In genomic region chr16:1333854-1334719, GRCh38 we compare ENCODE assay signal across 11 cellular contexts. TPM values are rescaled to one million over a fixed set of nuclear protein-coding genes. Genes with fewer than 3 reads are reported as not detected.
DNase-seq lines count a peak whose midpoint lies in the region; ATAC-seq and TF ChIP-seq lines count a peak whose summit lies in the region.
"Had no signal": no experiment of that assay in that cellular context is flagged by ENCODE, and none has a peak within 500 bp of the region (broad histone marks: within the 10 kb centered on the region; RNA-seq: fewer than 3 reads in every experiment).

No MANE protein-coding gene starts in this region.

- H3K9me3 ChIP-seq in PC-3 (ENCODE audit: low read length) (no peaks in the 10 kb centered on the region), fibroblast of lung (ENCODE audit: control insufficient read depth, insufficient read depth, low read depth, low read length) (no peaks in the 10 kb centered on the region), prostate gland (no peaks in the 10 kb centered on the region), SJCRH30 (replicated peaks) (no peaks in the 10 kb centered on the region)

- H4K20me1 ChIP-seq in PC-3 (ENCODE audit: low read length) = no peaks in the 10 kb centered on the region
- H4K20me1 ChIP-seq in fibroblast of lung (ENCODE audit: control insufficient read depth, extremely low read depth, insufficient read depth, low read length) = no peaks in the 10 kb centered on the region

- H3K4me1 Mint-ChIP-seq in activated naive CD8-positive, alpha-beta T cell treated with anti-CD3 and anti-CD28 coated beads for 36 hours = peaks cover 16% of the 10 kb centered on the region

- WGBS in prostate gland = 3% methylated on average over 57 of the region's 78 CpGs

- CTCF ChIA-PET in PC-3 (lab: Charles Lee) = interaction anchor here (0.6 kb wide), 1 partner anchor 9 kb away, joined by 3 read pairs; no protein-coding TSS in a partner anchor

- POLR2A ChIA-PET in PC-3 (lab: Charles Lee; ENCODE audit: unreplicated experiment) = no interaction called here

- H2AFZ ChIP-seq in PC-3 (ENCODE audit: low read length) = no peak overlapping the region
- H2AFZ ChIP-seq in fibroblast of lung (ENCODE audit: low read length) = no peak overlapping the region

- TF ChIP-seq POLR2A in prostate gland (IDR thresholded peaks at IDR 0.05) = no peak

- no peak overlapping the region for H3K27ac Mint-ChIP-seq in activated naive CD8-positive, alpha-beta T cell treated with anti-CD3 and anti-CD28 coated beads for 36 hours
- H3K27ac Mint-ChIP-seq: activated CD4-positive, alpha-beta T cell treated with anti-CD3 and anti-CD28 coated beads, Interleukin-2, amount 10 ng/mL, durations not matched to agents 7 days and 5 days; activated naive CD8-positive, alpha-beta T cell had no signal

- no peaks in the 10 kb centered on the region for H3K9me3 Mint-ChIP-seq in activated naive CD8-positive, alpha-beta T cell treated with anti-CD3 and anti-CD28 coated beads for 36 hours
- H3K9me3 Mint-ChIP-seq: activated CD4-positive, alpha-beta T cell treated with anti-CD3 and anti-CD28 coated beads, Interleukin-2, amount 10 ng/mL, durations not matched to agents 7 days and 5 days had no signal

- H3F3A ChIP-seq in PC-3 (ENCODE audit: low read length, unreplicated experiment) = no peaks in the 10 kb centered on the region

- H3K27me3 Mint-ChIP-seq in activated naive CD8-positive, alpha-beta T cell treated with anti-CD3 and anti-CD28 coated beads for 36 hours = peaks cover 39% of the 10 kb centered on the region

- H3K79me2 ChIP-seq in PC-3 (ENCODE audit: low read length) (no peaks in the 10 kb centered on the region), fibroblast of lung (ENCODE audit: control insufficient read depth, insufficient read depth, low read length) (no peaks in the 10 kb centered on the region)

- H3K9me2 ChIP-seq in PC-3 (replicated peaks; ENCODE audit: low read length) = no peaks in the 10 kb centered on the region

- no peaks in the 10 kb centered on the region for H3K36me3 Mint-ChIP-seq in activated naive CD8-positive, alpha-beta T cell treated with anti-CD3 and anti-CD28 coated beads for 36 hours
- H3K36me3 Mint-ChIP-seq: activated naive CD8-positive, alpha-beta T cell had no signal

- peak overlapping the region; percentile 75 for H3K4me2 ChIP-seq in PC-3 (ENCODE audit: low read length)
- peak overlapping the region; percentile 25 for H3K4me2 ChIP-seq in fibroblast of lung (ENCODE audit: extremely low read depth, insufficient read depth, low read length)

- peaks cover 12% of the 10 kb centered on the region; the same call in 1 of the 2 replicates for H3K4me1 ChIP-seq in PC-3 (ENCODE audit: insufficient read depth, low read length)
- H3K4me1 ChIP-seq in fibroblast of lung (ENCODE audit: control insufficient read depth, extremely low read depth, insufficient read depth, low read length) = peaks cover 7% of the 10 kb centered on the region
- peaks cover 19% of the 10 kb centered on the region for H3K4me1 ChIP-seq in prostate gland (replicated peaks)
- peaks cover 13% of the 10 kb centered on the region for H3K4me1 ChIP-seq in SJCRH30

- TF ChIP-seq CTCF in PC-3 (conservative IDR thresholded peaks at IDR 0.05; ENCODE audit: low read depth, low read length) = no peak
- TF ChIP-seq CTCF in fibroblast of lung (conservative IDR thresholded peaks at IDR 0.05 in 1 of 2, IDR thresholded peaks at IDR 0.05 in 1 of 2; ENCODE audit: low read depth in 1 of 2, low read length in 2 of 2) = no peak
- TF ChIP-seq CTCF in prostate gland (IDR thresholded peaks at IDR 0.05) = no peak

- no TSS peak for BruUV-seq in PC-3 (replicated peaks; lab: Mats Ljungman, UMichigan)

- intact Hi-C loops in PC-3 (cut with micrococcal nuclease) = no loop called here
- intact Hi-C loops in prostate gland (cut with DNase I) = no loop called here

- peak overlapping the region; percentile 56 for H3K4me3 ChIP-seq in PC-3 (ENCODE audit: low read length)
- H3K4me3 ChIP-seq in fibroblast of lung (replicated peaks in 1 of 4; ENCODE audit: control extremely low read depth in 1 of 4, insufficient read depth in 1 of 4, low read depth in 3 of 4, low read length in 4 of 4) = no peak overlapping the region
- H3K4me3 ChIP-seq in prostate gland = peak overlapping the region; percentile 35 to 49
- no peak overlapping the region for H3K4me3 ChIP-seq in SJCRH30

- H3K27me3 ChIP-seq in PC-3 (ENCODE audit: low read length) (no peaks in the 10 kb centered on the region), fibroblast of lung (ENCODE audit: control insufficient read depth, insufficient read depth, low read length) (peaks cover 36% of the 10 kb centered on the region), prostate gland (replicated peaks; ENCODE audit: insufficient read depth) (no peaks in the 10 kb centered on the region), SJCRH30 (peaks cover 21% of the 10 kb centered on the region)

- no peak for ATAC-seq in PC-3

- no peak overlapping the region for H3K27ac ChIP-seq in PC-3 (ENCODE audit: low read length)
- no peak overlapping the region for H3K27ac ChIP-seq in fibroblast of lung (ENCODE audit: insufficient read depth, low read length)
- H3K27ac ChIP-seq in prostate gland = peak overlapping the region in 1 of 2 donors; percentile 73
- H3K27ac ChIP-seq in SJCRH30 = no peak overlapping the region

- H3K4me3 Mint-ChIP-seq in activated naive CD8-positive, alpha-beta T cell treated with anti-CD3 and anti-CD28 coated beads for 36 hours = no peak overlapping the region
- H3K4me3 Mint-ChIP-seq: activated CD4-positive, alpha-beta T cell treated with anti-CD3 and anti-CD28 coated beads, Interleukin-2, amount 10 ng/mL, durations not matched to agents 7 days and 5 days; activated naive CD8-positive, alpha-beta T cell had no signal

- no peak overlapping the region for H3K9ac ChIP-seq in PC-3 (ENCODE audit: low read length)
- no peak overlapping the region for H3K9ac ChIP-seq in fibroblast of lung (ENCODE audit: insufficient read depth, low read length)

- H3K36me3 ChIP-seq in PC-3 (ENCODE audit: low read depth, low read length) (no peaks in the 10 kb centered on the region), fibroblast of lung (ENCODE audit: control insufficient read depth, insufficient read depth, low read length) (no peaks in the 10 kb centered on the region), prostate gland (no peaks in the 10 kb centered on the region), SJCRH30 (no peaks in the 10 kb centered on the region)

- peak; percentile 36 for DNase-seq in COR-L47 (lab: John Stamatoyannopoulos, UW)
- DNase-seq in PC-3 = no peak
- DNase-seq in fibroblast of lung (ENCODE audit: low read depth in 2 of 2) = no peak
- no peak for DNase-seq in prostate gland (ENCODE audit: low spot score)
- no peak for DNase-seq in activated naive CD8-positive, alpha-beta T cell treated with anti-CD3 and anti-CD28 coated beads for 36 hours
- no peak for DNase-seq in SJCRH30
- DNase-seq in NCI-H1930 (lab: John Stamatoyannopoulos, UW) = no peak
- no peak for DNase-seq in SKM-1 (lab: John Stamatoyannopoulos, UW; ENCODE audit: unreplicated experiment)
- DNase-seq: NCI-H1417 treated with DMSO at 0.1 percent for 48 hours had no signal

RNA-seq across cellular contexts. Expression of gene BAIAP3, which starts 0.6 kb away (rescaled TPM):
- 13.1 and 18.2 TPM in 2 replicates for total RNA-seq in PC-3 (2014; rRNA removed)
- total RNA-seq in fibroblast of lung = 0.26 and 0.83 TPM in 2 replicates
- 0.19 and 0.22 TPM in 2 replicates for polyA plus RNA-seq in fibroblast of lung
- 0.58 and 0.73 TPM in 2 replicates for polyA plus RNA-seq in fibroblast of lung (2012)
- polyA minus RNA-seq in fibroblast of lung (ENCODE audit: low replicate concordance) = 0.11 and 2.9 TPM in 2 replicates
- 10 to 100 TPM; 12.1 to 41.6 TPM for total RNA-seq in prostate gland
- under 1 TPM; 0.12 to 0.46 TPM for total RNA-seq in activated naive CD8-positive, alpha-beta T cell treated with anti-CD3 and anti-CD28 coated beads for 36 hours
- 0.13 and 0.34 TPM in 2 replicates for total RNA-seq in SJCRH30 (2014; rRNA removed; shearing (Covaris generic))

RNA-seq across cellular contexts. Expression of gene TSR3, which starts 17.6 kb away (rescaled TPM):
- total RNA-seq in PC-3 (2014; rRNA removed) (117 and 142 TPM in 2 replicates), fibroblast of lung (74.7 and 77.6 TPM in 2 replicates), prostate gland (100 to 1,000 TPM; 108 to 148 TPM)
- polyA plus RNA-seq in fibroblast of lung = 36.2 and 41.9 TPM in 2 replicates
- polyA plus RNA-seq in fibroblast of lung (2012) = 65.9 and 94.7 TPM in 2 replicates
- 23.6 and 25.5 TPM in 2 replicates for polyA minus RNA-seq in fibroblast of lung (ENCODE audit: low replicate concordance)
- 10 to 100 TPM; 80.3 to 82.6 TPM for total RNA-seq in activated naive CD8-positive, alpha-beta T cell treated with anti-CD3 and anti-CD28 coated beads for 36 hours
- 48.3 and 50.5 TPM in 2 replicates for total RNA-seq in SJCRH30 (2014; rRNA removed; shearing (Covaris generic))

RNA-seq across cellular contexts. Expression of gene GNPTG, which starts 17.6 kb away (rescaled TPM):
- total RNA-seq in PC-3 (2014; rRNA removed) = 36.0 and 36.3 TPM in 2 replicates
- 38.8 and 40.8 TPM in 2 replicates for total RNA-seq in fibroblast of lung
- polyA plus RNA-seq in fibroblast of lung = 43.2 and 44.6 TPM in 2 replicates
- 39.7 and 43.4 TPM in 2 replicates for polyA plus RNA-seq in fibroblast of lung (2012)
- polyA minus RNA-seq in fibroblast of lung (ENCODE audit: low replicate concordance) = 12.8 and 47.4 TPM in 2 replicates
- 100 to 1,000 TPM in 1 of 2 donors, 10 to 100 TPM in 1; 99.6 to 132 TPM for total RNA-seq in prostate gland
- total RNA-seq in activated naive CD8-positive, alpha-beta T cell treated with anti-CD3 and anti-CD28 coated beads for 36 hours = 10 to 100 TPM; 19.2 to 19.7 TPM
- total RNA-seq in SJCRH30 (2014; rRNA removed; shearing (Covaris generic)) = 15.5 and 16.0 TPM in 2 replicates

RNA-seq across cellular contexts. Expression of gene UBE2I, which starts 24.7 kb away (rescaled TPM):
- total RNA-seq in PC-3 (2014; rRNA removed) = 71.3 and 116 TPM in 2 replicates
- 42.1 and 44.4 TPM in 2 replicates for total RNA-seq in fibroblast of lung
- 142 and 202 TPM in 2 replicates for polyA plus RNA-seq in fibroblast of lung
- polyA plus RNA-seq in fibroblast of lung (2012) = 119 and 157 TPM in 2 replicates
- 27.7 and 27.9 TPM in 2 replicates for polyA minus RNA-seq in fibroblast of lung (ENCODE audit: low replicate concordance)
- 100 to 1,000 TPM in 1 of 2 donors, 10 to 100 TPM in 1; 58.2 to 110 TPM for total RNA-seq in prostate gland
- total RNA-seq in activated naive CD8-positive, alpha-beta T cell treated with anti-CD3 and anti-CD28 coated beads for 36 hours = 100 to 1,000 TPM; 280 to 282 TPM
- total RNA-seq in SJCRH30 (2014; rRNA removed; shearing (Covaris generic)) = 163 and 181 TPM in 2 replicates

Comparison
In these comparisons a context has a peak if more than half of its experiments do, and no peak if none do; other contexts are left out.
1. H3K4me3 ChIP-seq: peak in PC-3 (single experiment) and prostate gland (2 of 2); none in fibroblast of lung (0 of 4) and SJCRH30 (single experiment).